In genomic region chr20:54065601-54066038, GRCh38 we compare ENCODE assay signal across 1 cellular context.
TF ChIP-seq lines count a peak whose summit lies in the region.

No MANE protein-coding gene starts in this region.

TF ChIP-seq in K562, 482 proteins besides CTCF, POLR2A, EP300 and RAD21 (continued from another document and continues in another):
- TF ChIP-seq, protein P1, sequence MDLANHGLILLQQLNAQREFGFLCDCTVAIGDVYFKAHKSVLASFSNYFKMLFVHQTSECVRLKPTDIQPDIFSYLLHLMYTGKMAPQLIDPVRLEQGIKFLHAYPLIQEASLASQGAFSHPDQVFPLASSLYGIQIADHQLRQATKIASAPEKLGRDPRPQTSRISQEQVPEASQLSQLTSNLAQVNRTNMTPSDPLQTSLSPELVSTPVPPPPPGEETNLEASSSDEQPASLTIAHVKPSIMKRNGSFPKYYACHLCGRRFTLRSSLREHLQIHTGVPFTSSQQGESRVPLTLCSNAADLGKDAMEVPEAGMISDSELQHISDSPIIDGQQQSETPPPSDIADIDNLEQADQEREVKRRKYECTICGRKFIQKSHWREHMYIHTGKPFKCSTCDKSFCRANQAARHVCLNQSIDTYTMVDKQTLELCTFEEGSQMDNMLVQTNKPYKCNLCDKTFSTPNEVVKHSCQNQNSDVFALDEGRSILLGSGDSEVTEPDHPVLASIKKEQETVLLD (IDR thresholded peaks at IDR 0.05) = 0 out of 2 replicates have a peak, but pooled peaks have one; percentile 36
- TF ChIP-seq, protein P2, sequence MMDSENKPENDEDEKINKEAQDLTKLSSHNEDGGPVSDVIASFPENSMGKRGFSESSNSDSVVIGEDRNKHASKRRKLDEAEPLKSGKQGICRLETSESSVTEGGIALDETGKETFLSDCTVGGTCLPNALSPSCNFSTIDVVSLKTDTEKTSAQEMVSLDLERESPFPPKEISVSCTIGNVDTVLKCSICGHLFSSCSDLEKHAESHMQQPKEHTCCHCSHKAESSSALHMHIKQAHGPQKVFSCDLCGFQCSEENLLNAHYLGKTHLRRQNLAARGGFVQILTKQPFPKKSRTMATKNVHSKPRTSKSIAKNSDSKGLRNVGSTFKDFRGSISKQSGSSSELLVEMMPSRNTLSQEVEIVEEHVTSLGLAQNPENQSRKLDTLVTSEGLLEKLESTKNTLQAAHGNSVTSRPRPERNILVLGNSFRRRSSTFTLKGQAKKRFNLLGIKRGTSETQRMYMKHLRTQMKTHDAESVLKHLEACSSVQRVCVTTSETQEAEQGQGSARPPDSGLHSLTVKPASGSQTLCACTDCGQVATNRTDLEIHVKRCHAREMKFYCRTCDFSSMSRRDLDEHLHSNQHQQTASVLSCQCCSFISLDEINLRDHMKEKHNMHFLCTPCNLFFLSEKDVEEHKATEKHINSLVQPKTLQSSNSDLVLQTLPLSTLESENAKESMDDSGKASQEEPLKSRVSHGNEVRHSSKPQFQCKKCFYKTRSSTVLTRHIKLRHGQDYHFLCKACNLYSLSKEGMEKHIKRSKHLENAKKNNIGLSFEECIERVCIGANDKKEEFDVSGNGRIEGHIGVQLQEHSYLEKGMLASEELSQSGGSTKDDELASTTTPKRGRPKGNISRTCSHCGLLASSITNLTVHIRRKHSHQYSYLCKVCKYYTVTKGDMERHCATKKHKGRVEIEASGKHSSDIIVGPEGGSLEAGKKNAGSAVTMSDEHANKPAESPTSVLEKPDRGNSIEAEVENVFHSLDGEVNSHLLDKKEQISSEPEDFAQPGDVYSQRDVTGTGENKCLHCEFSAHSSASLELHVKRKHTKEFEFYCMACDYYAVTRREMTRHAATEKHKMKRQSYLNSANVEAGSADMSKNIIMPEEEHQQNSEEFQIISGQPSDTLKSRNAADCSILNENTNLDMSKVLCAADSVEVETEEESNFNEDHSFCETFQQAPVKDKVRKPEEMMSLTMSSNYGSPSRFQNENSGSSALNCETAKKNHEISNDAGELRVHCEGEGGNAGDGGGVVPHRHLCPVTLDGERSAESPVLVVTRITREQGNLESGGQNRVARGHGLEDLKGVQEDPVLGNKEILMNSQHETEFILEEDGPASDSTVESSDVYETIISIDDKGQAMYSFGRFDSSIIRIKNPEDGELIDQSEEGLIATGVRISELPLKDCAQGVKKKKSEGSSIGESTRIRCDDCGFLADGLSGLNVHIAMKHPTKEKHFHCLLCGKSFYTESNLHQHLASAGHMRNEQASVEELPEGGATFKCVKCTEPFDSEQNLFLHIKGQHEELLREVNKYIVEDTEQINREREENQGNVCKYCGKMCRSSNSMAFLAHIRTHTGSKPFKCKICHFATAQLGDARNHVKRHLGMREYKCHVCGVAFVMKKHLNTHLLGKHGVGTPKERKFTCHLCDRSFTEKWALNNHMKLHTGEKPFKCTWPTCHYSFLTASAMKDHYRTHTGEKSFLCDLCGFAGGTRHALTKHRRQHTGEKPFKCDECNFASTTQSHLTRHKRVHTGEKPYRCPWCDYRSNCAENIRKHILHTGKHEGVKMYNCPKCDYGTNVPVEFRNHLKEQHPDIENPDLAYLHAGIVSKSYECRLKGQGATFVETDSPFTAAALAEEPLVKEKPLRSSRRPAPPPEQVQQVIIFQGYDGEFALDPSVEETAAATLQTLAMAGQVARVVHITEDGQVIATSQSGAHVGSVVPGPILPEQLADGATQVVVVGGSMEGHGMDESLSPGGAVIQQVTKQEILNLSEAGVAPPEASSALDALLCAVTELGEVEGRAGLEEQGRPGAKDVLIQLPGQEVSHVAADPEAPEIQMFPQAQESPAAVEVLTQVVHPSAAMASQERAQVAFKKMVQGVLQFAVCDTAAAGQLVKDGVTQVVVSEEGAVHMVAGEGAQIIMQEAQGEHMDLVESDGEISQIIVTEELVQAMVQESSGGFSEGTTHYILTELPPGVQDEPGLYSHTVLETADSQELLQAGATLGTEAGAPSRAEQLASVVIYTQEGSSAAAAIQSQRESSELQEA (IDR thresholded peaks at IDR 0.05; ENCODE audit: low read depth) = no peak
- TF ChIP-seq E2F1 (CRISPR knock-in tag; IDR thresholded peaks at IDR 0.05) (no peak), ZNF431 (CRISPR knock-in tag; IDR thresholded peaks at IDR 0.05) (no peak), TAF9B (IDR thresholded peaks at IDR 0.05; ENCODE audit: partially characterized antibody) (peak; percentile 35), KLF6 (CRISPR knock-in tag; IDR thresholded peaks at IDR 0.05; ENCODE audit: borderline replicate concordance) (no peak), CAMTA2 (CRISPR knock-in tag; conservative IDR thresholded peaks at IDR 0.05) (no peak), TSHZ1 (CRISPR knock-in tag; IDR thresholded peaks at IDR 0.05) (no peak), NFATC3 (IDR thresholded peaks at IDR 0.05) (no peak), PHF8 (IDR thresholded peaks at IDR 0.05; ENCODE audit: borderline replicate concordance, low read length) (no peak), SP1 (CRISPR knock-in tag; IDR thresholded peaks at IDR 0.05) (no peak), ZNF121 (CRISPR knock-in tag; conservative IDR thresholded peaks at IDR 0.05) (no peak), KAT7 (CRISPR knock-in tag; IDR thresholded peaks at IDR 0.05; ENCODE audit: borderline replicate concordance) (no peak), HNRNPLL (IDR thresholded peaks at IDR 0.05; ENCODE audit: low read depth, low read length, poor library complexity, severe bottlenecking) (peak; percentile 29), CHD7 (IDR thresholded peaks at IDR 0.05; ENCODE audit: low read depth, low read length) (no peak), POLR3G (IDR thresholded peaks at IDR 0.05; ENCODE audit: extremely low read depth, insufficient read length, insufficient replicate concordance) (no peak), THRA (IDR thresholded peaks at IDR 0.05) (no peak)
- TF ChIP-seq, protein P3, sequence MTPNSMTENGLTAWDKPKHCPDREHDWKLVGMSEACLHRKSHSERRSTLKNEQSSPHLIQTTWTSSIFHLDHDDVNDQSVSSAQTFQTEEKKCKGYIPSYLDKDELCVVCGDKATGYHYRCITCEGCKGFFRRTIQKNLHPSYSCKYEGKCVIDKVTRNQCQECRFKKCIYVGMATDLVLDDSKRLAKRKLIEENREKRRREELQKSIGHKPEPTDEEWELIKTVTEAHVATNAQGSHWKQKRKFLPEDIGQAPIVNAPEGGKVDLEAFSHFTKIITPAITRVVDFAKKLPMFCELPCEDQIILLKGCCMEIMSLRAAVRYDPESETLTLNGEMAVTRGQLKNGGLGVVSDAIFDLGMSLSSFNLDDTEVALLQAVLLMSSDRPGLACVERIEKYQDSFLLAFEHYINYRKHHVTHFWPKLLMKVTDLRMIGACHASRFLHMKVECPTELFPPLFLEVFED (CRISPR knock-in tag; conservative IDR thresholded peaks at IDR 0.05) = no peak
- TF ChIP-seq, protein P4, sequence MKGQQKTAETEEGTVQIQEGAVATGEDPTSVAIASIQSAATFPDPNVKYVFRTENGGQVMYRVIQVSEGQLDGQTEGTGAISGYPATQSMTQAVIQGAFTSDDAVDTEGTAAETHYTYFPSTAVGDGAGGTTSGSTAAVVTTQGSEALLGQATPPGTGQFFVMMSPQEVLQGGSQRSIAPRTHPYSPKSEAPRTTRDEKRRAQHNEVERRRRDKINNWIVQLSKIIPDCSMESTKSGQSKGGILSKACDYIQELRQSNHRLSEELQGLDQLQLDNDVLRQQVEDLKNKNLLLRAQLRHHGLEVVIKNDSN (CRISPR knock-in tag; IDR thresholded peaks at IDR 0.05) = 0 out of 2 replicates have a peak, but pooled peaks have one; percentile 15
